ENCODE assay signal across 10 cellular contexts in genomic region chr5:123087173-123088030, GRCh38. TPM values are rescaled to one million over a fixed set of nuclear protein-coding genes. Genes with fewer than 3 reads are reported as not detected.
A peak's percentile ranks its signal among the peaks of the same experiment; 100 is the strongest.
DNase-seq lines count a peak whose midpoint lies in the region; ATAC-seq and TF ChIP-seq lines count a peak whose summit lies in the region.
"Had no signal": no experiment of that assay in that cellular context is flagged by ENCODE, and none has a peak within 500 bp of the region (broad histone marks: within the 10 kb centered on the region; RNA-seq: fewer than 3 reads in every experiment).

No MANE protein-coding gene starts in this region.

- in situ Hi-C loops in mammary epithelial cell (cut with MboI; ENCODE audit: low sequenced_read_pairs in 2 of 2) = no loop called here

- H4K8ac ChIP-seq in mesendoderm (ENCODE audit: low read depth, low read length) = no peak overlapping the region

- peaks cover 7 to 60% of the 10 kb centered on the region in 2 donors for H3K27me3 ChIP-seq in breast epithelium
- peaks cover 57% of the 10 kb centered on the region for H3K27me3 ChIP-seq in mammary epithelial cell (ENCODE audit: insufficient read depth, low read length)
- H3K27me3 ChIP-seq in mesendoderm (ENCODE audit: insufficient read depth, low read length, poor library complexity) = peaks cover 47% of the 10 kb centered on the region
- H3K27me3 ChIP-seq in subcutaneous abdominal adipose tissue (ENCODE audit: control insufficient read depth in 5 of 5, insufficient read depth in 4 of 5, low read length in 5 of 5) = peaks cover 19 to 54% (median 40%) of the 10 kb centered on the region in 5 donors

- no peak overlapping the region for H4K5ac ChIP-seq in mesendoderm (ENCODE audit: low read length)

- H3K4me2 ChIP-seq in mammary epithelial cell (ENCODE audit: insufficient read depth, low read depth, low read length) = no peak overlapping the region
- peak overlapping the region; percentile 75 for H3K4me2 ChIP-seq in mesendoderm (ENCODE audit: low read length)

- H3K9ac ChIP-seq in mammary epithelial cell (ENCODE audit: insufficient read depth, low read length) = no peak overlapping the region
- no peak overlapping the region for H3K9ac ChIP-seq in mesendoderm (ENCODE audit: low read length)
- H3K9ac ChIP-seq in subcutaneous abdominal adipose tissue (ENCODE audit: low read length in 5 of 5) = no peak overlapping the region

- no peak overlapping the region for H2BK5ac ChIP-seq in mesendoderm (ENCODE audit: low read length)

- no peaks in the 10 kb centered on the region for H3K79me2 ChIP-seq in mammary epithelial cell (ENCODE audit: insufficient read depth, low read length)
- H3K79me2 ChIP-seq in mesendoderm (ENCODE audit: control insufficient read depth, insufficient read depth, low read length) = no peaks in the 10 kb centered on the region

- POLR2A ChIA-PET in activated naive CD8-positive, alpha-beta T cell treated with anti-CD3 and anti-CD28 coated beads, Interleukin-2, amount 10 ng/mL, durations not matched to agents 7 days and 5 days (lab: Charles Lee) = no interaction called here

- H3K4me1 ChIP-seq in breast epithelium (peaks cover 8 to 12% of the 10 kb centered on the region in 2 donors), mammary epithelial cell (ENCODE audit: insufficient read depth, low read length) (peaks cover 22% of the 10 kb centered on the region), mesendoderm (ENCODE audit: control insufficient read depth, low read depth, low read length) (peaks cover 5% of the 10 kb centered on the region), subcutaneous abdominal adipose tissue (ENCODE audit: control insufficient read depth in 5 of 5, insufficient read depth in 5 of 5, low read length in 5 of 5) (peaks cover 4 to 47% (median 31%) of the 10 kb centered on the region in 5 donors)

- dilution Hi-C loops in mammary epithelial cell (cut with HindIII; ENCODE audit: low sequenced_read_pairs) = no loop called here

- no peak for ATAC-seq in activated naive CD8-positive, alpha-beta T cell treated with anti-CD3 and anti-CD28 coated beads, Interleukin-2, amount 10 ng/mL, durations not matched to agents 7 days and 5 days (ENCODE audit: low read depth)
- no peak for ATAC-seq in HG03342 (IDR thresholded peaks at IDR 0.05; ENCODE audit: unreplicated experiment)

- no peaks in the 10 kb centered on the region for H3K36me3 Mint-ChIP-seq in activated naive CD8-positive, alpha-beta T cell treated with anti-CD3 and anti-CD28 coated beads, Interleukin-2, amount 10 ng/mL, durations not matched to agents 7 days and 5 days

- no peaks in the 10 kb centered on the region for H3K79me1 ChIP-seq in mesendoderm (ENCODE audit: low read length)

- no TSS peak for BruUV-seq in mammary epithelial cell (replicated peaks; lab: Mats Ljungman, UMichigan)

- H2BK15ac ChIP-seq in mesendoderm (replicated peaks; ENCODE audit: low read depth) = no peak overlapping the region

- peaks cover 3% of the 10 kb centered on the region for H4K20me1 ChIP-seq in mammary epithelial cell (ENCODE audit: insufficient read depth, low read length)

- no peak overlapping the region for H2AFZ ChIP-seq in mammary epithelial cell (ENCODE audit: low read depth, low read length)

- 12% methylated on average over 28 of the region's 32 CpGs for WGBS in mammary epithelial cell (ENCODE audit: low coverage, missing lambda C conversion rate)
- no CpG with 5 or more reads among the region's 32 CpGs for WGBS in mesendoderm (ENCODE audit: extremely low coverage, insufficient coverage, low lambda C conversion rate)

- no peak overlapping the region for H3K4ac ChIP-seq in mesendoderm (ENCODE audit: low read depth, low read length)

- H3K56ac ChIP-seq in mesendoderm (ENCODE audit: low read length) = peak overlapping the region; percentile 28

- no peaks in the 10 kb centered on the region for H3K9me3 ChIP-seq in breast epithelium
- no peaks in the 10 kb centered on the region for H3K9me3 ChIP-seq in mammary epithelial cell (replicated peaks; ENCODE audit: insufficient read depth, low read length)
- no peaks in the 10 kb centered on the region for H3K9me3 ChIP-seq in subcutaneous abdominal adipose tissue (ENCODE audit: control insufficient read depth in 5 of 5, low read length in 5 of 5)

- peaks cover 1% of the 10 kb centered on the region for H3K9me3 Mint-ChIP-seq in activated naive CD8-positive, alpha-beta T cell treated with anti-CD3 and anti-CD28 coated beads, Interleukin-2, amount 10 ng/mL, durations not matched to agents 7 days and 5 days

- TF ChIP-seq POLR2A in breast epithelium (IDR thresholded peaks at IDR 0.05) = no peak

- H3K4me3 Mint-ChIP-seq in activated naive CD8-positive, alpha-beta T cell treated with anti-CD3 and anti-CD28 coated beads, Interleukin-2, amount 10 ng/mL, durations not matched to agents 7 days and 5 days = no peak overlapping the region

- H3K18ac ChIP-seq in mesendoderm (ENCODE audit: low read length) = no peak overlapping the region

- no peak overlapping the region for H3K23ac ChIP-seq in mesendoderm (ENCODE audit: low read length)

- peak overlapping the region; percentile 12 for H3K27ac Mint-ChIP-seq in activated naive CD8-positive, alpha-beta T cell treated with anti-CD3 and anti-CD28 coated beads, Interleukin-2, amount 10 ng/mL, durations not matched to agents 7 days and 5 days

- H3K36me3 ChIP-seq in breast epithelium (no peaks in the 10 kb centered on the region), mammary epithelial cell (ENCODE audit: insufficient read depth, low read length) (no peaks in the 10 kb centered on the region), mesendoderm (ENCODE audit: control insufficient read depth, insufficient read depth, low read length) (no peaks in the 10 kb centered on the region), subcutaneous abdominal adipose tissue (ENCODE audit: control insufficient read depth in 5 of 5, insufficient read depth in 5 of 5, low read length in 5 of 5) (no peaks in the 10 kb centered on the region)

- H3K27ac ChIP-seq in breast epithelium (no peak overlapping the region), mammary epithelial cell (ENCODE audit: insufficient read depth, low read depth, low read length) (no peak overlapping the region), mesendoderm (ENCODE audit: low read depth, low read length) (no peak overlapping the region), subcutaneous abdominal adipose tissue (ENCODE audit: low read depth, low read length) (no peak overlapping the region)
- H3K27ac ChIP-seq: epithelial cell of prostate had no signal

- TF ChIP-seq CTCF in breast epithelium (IDR thresholded peaks at IDR 0.05) (no peak), mammary epithelial cell (conservative IDR thresholded peaks at IDR 0.05 in 1 of 2, IDR thresholded peaks at IDR 0.05 in 1 of 2; ENCODE audit: extremely low read depth in 1 of 2, insufficient read depth in 1 of 2, low read depth in 1 of 2, low read length in 2 of 2) (no peak)

- intact Hi-C loops in breast epithelium (cut with DNase I; ENCODE audit: low total_unique reads) (no loop called here), mammary epithelial cell (cut with micrococcal nuclease) (no loop called here)

- peaks cover 6% of the 10 kb centered on the region for H3K4me1 Mint-ChIP-seq in activated naive CD8-positive, alpha-beta T cell treated with anti-CD3 and anti-CD28 coated beads, Interleukin-2, amount 10 ng/mL, durations not matched to agents 7 days and 5 days

- H3K27me3 Mint-ChIP-seq in activated naive CD8-positive, alpha-beta T cell treated with anti-CD3 and anti-CD28 coated beads, Interleukin-2, amount 10 ng/mL, durations not matched to agents 7 days and 5 days = peaks cover 75% of the 10 kb centered on the region

- H3K4me3 ChIP-seq in breast epithelium (peak overlapping the region in 2 of 3 donors; percentile 58 to 79), mammary epithelial cell (replicated peaks in 1 of 3; ENCODE audit: insufficient read depth in 1 of 3, low read depth in 2 of 3, low read length in 3 of 3) (no peak overlapping the region), mesendoderm (ENCODE audit: low read length) (no peak overlapping the region), subcutaneous abdominal adipose tissue (ENCODE audit: low read depth in 1 of 5, low read length in 5 of 5) (peak overlapping the region in 4 of 5 donors; percentile 16 to 77 (median 72))

- no peak overlapping the region for H2AK5ac ChIP-seq in mesendoderm (ENCODE audit: low read length)

- no peak overlapping the region for H2BK120ac ChIP-seq in mesendoderm (ENCODE audit: low read depth, low read length)

- CTCF ChIA-PET in mammary epithelial cell (lab: Charles Lee; ENCODE audit: low non-redundant PET) = no interaction called here

- no peak for DNase-seq in breast epithelium (ENCODE audit: low spot score in 2 of 2)
- DNase-seq in mammary epithelial cell = no peak
- DNase-seq in activated naive CD8-positive, alpha-beta T cell treated with anti-CD3 and anti-CD28 coated beads, Interleukin-2, amount 10 ng/mL, durations not matched to agents 7 days and 5 days = no peak
- DNase-seq in mesendoderm = peak; percentile 36
- DNase-seq in DMS153 treated with DMSO at 0.1 percent for 48 hours (lab: John Stamatoyannopoulos, UW; ENCODE audit: unreplicated experiment) = no peak
- DNase-seq in inferior parietal cortex (ENCODE audit: extremely low spot score) = no peak

RNA-seq across cellular contexts. Expression of gene PRDM6, which starts 1.6 kb away (rescaled TPM):
- total RNA-seq in breast epithelium = 1 to 10 TPM in 1 of 3 donors, under 1 TPM in 2; 0.48 to 2.6 (median 0.66) TPM
- total RNA-seq in mammary epithelial cell = under 1 TPM; 0.16 to 0.33 TPM
- 0.07 TPM for polyA plus RNA-seq in mammary epithelial cell
- not detected for polyA minus RNA-seq in mammary epithelial cell
- not detected for total RNA-seq in activated naive CD8-positive, alpha-beta T cell treated with anti-CD3 and anti-CD28 coated beads, Interleukin-2, amount 10 ng/mL, durations not matched to agents 7 days and 5 days
- polyA plus RNA-seq in mesendoderm (2013, experiment 1 of 2) = 0.25 TPM
- polyA plus RNA-seq in mesendoderm (2013, experiment 2 of 2) = 0.14 TPM
- total RNA-seq: activated CD8-positive, alpha-beta memory T cell treated with anti-CD3 and anti-CD28 coated beads for 36 hours had no signal

RNA-seq across cellular contexts. Expression of gene PPIC, which starts 50.9 kb away (rescaled TPM):
- total RNA-seq in breast epithelium (10 to 100 TPM; 18.7 to 33.1 (median 30.3) TPM), mammary epithelial cell (10 to 100 TPM; 26.5 to 31.0 TPM)
- polyA plus RNA-seq in mammary epithelial cell = 38.7 TPM
- polyA minus RNA-seq in mammary epithelial cell = 46.7 TPM
- total RNA-seq in activated naive CD8-positive, alpha-beta T cell treated with anti-CD3 and anti-CD28 coated beads, Interleukin-2, amount 10 ng/mL, durations not matched to agents 7 days and 5 days = not detected
- 6.2 TPM for polyA plus RNA-seq in mesendoderm (2013, experiment 1 of 2)
- polyA plus RNA-seq in mesendoderm (2013, experiment 2 of 2) = 5.8 TPM
- total RNA-seq: activated CD8-positive, alpha-beta memory T cell treated with anti-CD3 and anti-CD28 coated beads for 36 hours had no signal

Comparison
In these comparisons a context has a peak if more than half of its experiments do, and no peak if none do; other contexts are left out.
1. H3K4me3 ChIP-seq: peak in breast epithelium (2 of 3) and subcutaneous abdominal adipose tissue (4 of 5); none in mammary epithelial cell (0 of 3) and mesendoderm (single experiment).
2. RNA of gene PPIC, which starts 50.9 kb away (total RNA-seq): 26.5 to 31.0 TPM in mammary epithelial cell and 18.7 to 33.1 TPM in breast epithelium; not detected in activated naive CD8-positive, alpha-beta T cell treated with anti-CD3 and anti-CD28 coated beads, Interleukin-2, amount 10 ng/mL, durations not matched to agents 7 days and 5 days; every median in the first group is over 10 times any median in the second.